ENCODE assay signal across 19 cellular contexts in the genomic region with DNA sequence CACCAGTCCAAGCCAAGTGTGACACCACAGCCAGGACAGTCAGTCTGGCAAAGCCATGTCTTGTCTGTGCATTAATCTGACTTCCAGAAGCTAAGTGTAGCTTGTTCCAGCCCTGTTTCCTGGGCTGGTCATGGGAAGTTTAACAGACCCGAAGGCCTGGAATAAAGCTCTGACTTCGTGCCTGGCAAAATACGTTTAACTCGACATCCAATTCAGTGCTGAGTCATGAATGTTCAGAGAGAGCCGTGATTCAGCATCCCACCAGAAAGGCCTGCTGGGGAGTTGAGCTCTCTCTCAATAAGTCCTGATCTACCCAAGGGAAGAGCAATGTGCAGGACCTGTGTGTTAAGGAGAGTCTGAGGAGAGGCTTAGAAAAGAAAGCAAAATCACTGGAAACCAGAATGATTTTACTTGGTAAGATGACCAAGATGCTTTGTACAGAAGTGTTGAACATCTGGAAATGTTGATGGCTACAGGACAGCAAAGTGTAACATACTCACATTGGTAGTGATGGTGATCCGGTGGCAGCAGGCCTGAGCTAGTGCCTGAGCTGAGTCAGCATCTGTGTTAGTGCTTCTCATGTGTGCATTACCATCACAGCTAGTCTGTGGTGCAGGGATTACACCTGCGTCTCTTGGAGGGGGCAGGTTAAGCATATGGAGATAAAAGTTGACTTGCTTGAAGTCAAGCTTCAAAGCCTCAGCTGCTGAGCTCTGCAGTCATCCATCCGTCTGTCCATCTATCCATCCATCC.
"Had no signal": no experiment of that assay in that cellular context is flagged by ENCODE, and none has a peak within 500 bp of the region (broad histone marks: within the 10 kb centered on the region; RNA-seq: fewer than 3 reads in every experiment).

No MANE protein-coding gene starts in this region.

- FAIRE-seq: islet of Langerhans had no signal

- H3K4me1 Mint-ChIP-seq: activated naive CD4-positive, alpha-beta T cell treated with anti-CD3 and anti-CD28 coated beads, Interleukin-2, amount 50 U/mL, for 24 hours had no signal

- H3K4me3 Mint-ChIP-seq: activated naive CD4-positive, alpha-beta T cell treated with anti-CD3 and anti-CD28 coated beads, Interleukin-2, amount 50 U/mL, for 24 hours; effector memory CD8-positive, alpha-beta T cell had no signal

- H3K9me3 Mint-ChIP-seq: activated naive CD4-positive, alpha-beta T cell treated with anti-CD3 and anti-CD28 coated beads, Interleukin-2, amount 50 U/mL, for 24 hours; effector memory CD8-positive, alpha-beta T cell had no signal

- ATAC-seq: effector memory CD8-positive, alpha-beta T cell; left lobe of liver; stimulated activated naive CD8-positive, alpha-beta T cell treated with anti-CD3 and anti-CD28 coated beads, Interleukin-15, Interleukin-2, amounts not matched to agents 100 U/mL and 50 U/mL, for 24 hours had no signal

- H3K9me3 ChIP-seq: adrenal gland, esophagus squamous epithelium, prostate gland, right atrium auricular region, suprapubic skin, transverse colon, uterus had no signal

- H3K4me3 ChIP-seq: adrenal gland, esophagus squamous epithelium, lung, prostate gland, right atrium auricular region, suprapubic skin, transverse colon, uterus had no signal

- DNase-seq: activated CD4-positive, alpha-beta T cell treated with anti-CD3 and anti-CD28 coated beads, Interleukin-2, amount 50 U/mL, for 1 hour; activated CD8-positive, alpha-beta memory T cell treated with anti-CD3 and anti-CD28 coated beads for 24 hours; activated CD8-positive, alpha-beta memory T cell treated with anti-CD3 and anti-CD28 coated beads, Interleukin-2, amount 50 U/mL, for 48 hours; activated effector memory CD4-positive, alpha-beta T cell treated with Interleukin-2 at 50 U/mL for 16 hours; activated T-cell treated with anti-CD3 and anti-CD28 coated beads, Interleukin-2, amount 50 U/mL, for 48 hours; adrenal gland; effector memory CD8-positive, alpha-beta T cell; esophagus squamous epithelium; stimulated activated naive CD8-positive, alpha-beta T cell treated with anti-CD3 and anti-CD28 coated beads, Interleukin-15, Interleukin-2, amounts not matched to agents 100 U/mL and 50 U/mL, for 24 hours; T1000; transverse colon; uterus had no signal

- H3K36me3 ChIP-seq: adrenal gland, esophagus squamous epithelium, prostate gland, right atrium auricular region, suprapubic skin, transverse colon, uterus had no signal

- H3K4me1 ChIP-seq: adrenal gland, right atrium auricular region, transverse colon, uterus had no signal

- H3K27me3 ChIP-seq: adrenal gland, esophagus squamous epithelium, right atrium auricular region, suprapubic skin, transverse colon, uterus had no signal

- H3K27ac ChIP-seq: adrenal gland, prostate gland, right atrium auricular region, transverse colon, uterus had no signal

- H3K27ac Mint-ChIP-seq: activated naive CD4-positive, alpha-beta T cell treated with anti-CD3 and anti-CD28 coated beads, Interleukin-2, amount 50 U/mL, for 24 hours; effector memory CD8-positive, alpha-beta T cell had no signal

- H3K36me3 Mint-ChIP-seq: activated naive CD4-positive, alpha-beta T cell treated with anti-CD3 and anti-CD28 coated beads, Interleukin-2, amount 50 U/mL, for 24 hours had no signal

- H3K27me3 Mint-ChIP-seq: activated naive CD4-positive, alpha-beta T cell treated with anti-CD3 and anti-CD28 coated beads, Interleukin-2, amount 50 U/mL, for 24 hours; effector memory CD8-positive, alpha-beta T cell had no signal
